ENCODE assay signal across 9 cellular contexts in the genomic region with DNA sequence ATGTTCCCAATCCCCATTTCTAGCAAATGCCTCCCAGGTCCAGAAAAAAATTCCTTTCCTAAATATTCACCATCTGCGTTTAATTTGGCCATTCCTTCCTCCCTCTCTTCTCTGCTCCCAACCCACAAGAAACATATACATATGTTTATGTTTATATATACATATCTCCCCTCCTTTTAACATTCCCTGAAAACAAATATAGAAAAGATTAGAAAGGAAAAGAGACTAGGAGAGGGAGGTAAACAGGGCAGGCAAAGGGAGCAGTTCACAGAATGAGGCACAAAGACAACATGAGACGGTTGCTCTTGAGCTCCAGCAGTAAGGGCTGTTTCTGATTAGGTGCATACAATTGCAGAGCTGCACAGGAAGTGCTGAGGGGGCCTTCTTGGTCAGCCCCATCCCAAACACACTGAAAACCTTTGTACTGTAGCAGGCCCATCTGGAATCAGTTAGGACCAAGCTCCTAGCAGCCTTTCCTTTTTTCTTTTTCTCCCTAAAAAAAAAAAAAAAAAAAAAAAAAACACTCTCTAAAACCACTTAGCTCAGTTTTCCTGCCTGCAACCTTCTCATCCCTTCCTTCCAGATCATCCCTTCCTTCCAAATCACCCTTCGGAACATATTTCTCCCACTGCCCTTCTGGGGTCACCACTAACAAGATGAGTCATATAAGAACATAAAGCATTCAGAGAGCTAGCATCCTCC. TPM values are rescaled to one million over a fixed set of nuclear protein-coding genes. Genes with fewer than 3 reads are reported as not detected.
A peak's percentile ranks its signal among the peaks of the same experiment; 100 is the strongest.
DNase-seq lines count a peak whose midpoint lies in the region; ATAC-seq and TF ChIP-seq lines count a peak whose summit lies in the region.
"Had no signal": no experiment of that assay in that cellular context is flagged by ENCODE, and none has a peak within 500 bp of the region (broad histone marks: within the 10 kb centered on the region; RNA-seq: fewer than 3 reads in every experiment).

No MANE protein-coding gene starts in this region.

- no peak for TF ChIP-seq POLR2A in esophagus squamous epithelium (IDR thresholded peaks at IDR 0.05)

- no peak for ATAC-seq in activated T-cell treated with anti-CD3 and anti-CD28 coated beads, Interleukin-2, amount 50 U/mL, for 4 hours
- ATAC-seq in activated T-cell treated with anti-CD3 and anti-CD28 coated beads, Interleukin-2, amount 50 U/mL, for 72 hours (replicated peaks in 1 of 2) = no peak

- no peak for TF ChIP-seq CTCF in esophagus squamous epithelium (IDR thresholded peaks at IDR 0.05)

- DNase-seq in COLO829 (ENCODE audit: low spot score) (peak; percentile 76), NCI-H2029 treated with DMSO at 0.1 percent for 48 hours (lab: John Stamatoyannopoulos, UW) (peak; percentile 70), esophagus squamous epithelium (lab: John Stamatoyannopoulos, UW) (no peak), D341Med (ENCODE audit: low spot score) (no peak), NCI-H146 (lab: John Stamatoyannopoulos, UW) (no peak)
- no peak for DNase-seq in activated T-cell treated with anti-CD3 and anti-CD28 coated beads, Interleukin-2, amount 50 U/mL, for 4 hours
- DNase-seq in activated T-cell treated with anti-CD3 and anti-CD28 coated beads, Interleukin-2, amount 50 U/mL, for 72 hours = no peak
- DNase-seq: kidney had no signal

- H3K27ac ChIP-seq in esophagus squamous epithelium = peak overlapping the region in 3 of 4 donors; percentile 44 to 85 (median 85)
- H3K27ac ChIP-seq in rectal smooth muscle tissue (ENCODE audit: low read depth, low read length) = peak overlapping the region; percentile 90

- no peak overlapping the region for H3K4me3 Mint-ChIP-seq in activated T-cell treated with anti-CD3 and anti-CD28 coated beads, Interleukin-2, amount 50 U/mL, for 4 hours
- no peak overlapping the region for H3K4me3 Mint-ChIP-seq in activated T-cell treated with anti-CD3 and anti-CD28 coated beads, Interleukin-2, amount 50 U/mL, for 72 hours

- H3K9ac ChIP-seq in rectal smooth muscle tissue (ENCODE audit: low read length) = no peak overlapping the region

- H3K27ac Mint-ChIP-seq in activated T-cell treated with anti-CD3 and anti-CD28 coated beads, Interleukin-2, amount 50 U/mL, for 72 hours = no peak overlapping the region

- no peaks in the 10 kb centered on the region for H3K9me3 Mint-ChIP-seq in activated T-cell treated with anti-CD3 and anti-CD28 coated beads, Interleukin-2, amount 50 U/mL, for 4 hours
- no peaks in the 10 kb centered on the region for H3K9me3 Mint-ChIP-seq in activated T-cell treated with anti-CD3 and anti-CD28 coated beads, Interleukin-2, amount 50 U/mL, for 72 hours

- H3K4me1 ChIP-seq in esophagus squamous epithelium (peaks cover 6 to 74% (median 29%) of the 10 kb centered on the region in 3 donors), rectal smooth muscle tissue (ENCODE audit: control insufficient read depth, insufficient read depth, low read length) (peaks cover 40% of the 10 kb centered on the region)

- WGBS in esophagus squamous epithelium, 2 donors = 52 to 60% methylated on average over 3 of the region's 3 CpGs

- H3K36me3 Mint-ChIP-seq in activated T-cell treated with anti-CD3 and anti-CD28 coated beads, Interleukin-2, amount 50 U/mL, for 4 hours (ENCODE audit: insufficient read depth) = no peaks in the 10 kb centered on the region
- H3K36me3 Mint-ChIP-seq in activated T-cell treated with anti-CD3 and anti-CD28 coated beads, Interleukin-2, amount 50 U/mL, for 72 hours (ENCODE audit: insufficient read depth in 2 of 2) = no peaks in the 10 kb centered on the region

- intact Hi-C loops in esophagus squamous epithelium (cut with DNase I) = no loop called here

- H3K4me3 ChIP-seq in esophagus squamous epithelium (no peak overlapping the region), rectal smooth muscle tissue (ENCODE audit: low read length) (no peak overlapping the region)

- no peaks in the 10 kb centered on the region for H3K4me1 Mint-ChIP-seq in activated T-cell treated with anti-CD3 and anti-CD28 coated beads, Interleukin-2, amount 50 U/mL, for 4 hours (ENCODE audit: low read depth)
- H3K4me1 Mint-ChIP-seq in activated T-cell treated with anti-CD3 and anti-CD28 coated beads, Interleukin-2, amount 50 U/mL, for 72 hours (ENCODE audit: low read depth) = no peaks in the 10 kb centered on the region

- no peaks in the 10 kb centered on the region for H3K27me3 ChIP-seq in esophagus squamous epithelium
- H3K27me3 ChIP-seq in rectal smooth muscle tissue (ENCODE audit: control insufficient read depth, insufficient read depth, low read length) = no peaks in the 10 kb centered on the region

- no peaks in the 10 kb centered on the region for H3K9me3 ChIP-seq in esophagus squamous epithelium

- no peaks in the 10 kb centered on the region for H3K36me3 ChIP-seq in esophagus squamous epithelium
- H3K36me3 ChIP-seq in rectal smooth muscle tissue (ENCODE audit: control insufficient read depth, insufficient read depth, low read length) = no peaks in the 10 kb centered on the region

- peaks cover 16% of the 10 kb centered on the region for H3K27me3 Mint-ChIP-seq in activated T-cell treated with anti-CD3 and anti-CD28 coated beads, Interleukin-2, amount 50 U/mL, for 4 hours (ENCODE audit: low read depth)
- H3K27me3 Mint-ChIP-seq in activated T-cell treated with anti-CD3 and anti-CD28 coated beads, Interleukin-2, amount 50 U/mL, for 72 hours (ENCODE audit: low read depth) = peaks cover 7% of the 10 kb centered on the region

RNA-seq across cellular contexts. Expression of a gene that starts 57.1 kb away (rescaled TPM):
- 10 to 100 TPM; 33.3 to 69.6 (median 46.3) TPM for total RNA-seq in esophagus squamous epithelium
- total RNA-seq in activated T-cell treated with anti-CD3 and anti-CD28 coated beads, Interleukin-2, amount 50 U/mL, for 4 hours = 1 to 10 TPM; 5.6 to 6.9 (median 6.5) TPM
- total RNA-seq in activated T-cell treated with anti-CD3 and anti-CD28 coated beads, Interleukin-2, amount 50 U/mL, for 72 hours = 1 to 10 TPM; 2.3 to 4.4 TPM

Comparison
In these comparisons a context has a peak if more than half of its experiments do, and no peak if none do; other contexts are left out.
1. DNase-seq: peak in COLO829 (single experiment) and NCI-H2029 treated with DMSO at 0.1 percent for 48 hours (single experiment); none in esophagus squamous epithelium (single experiment), activated T-cell treated with anti-CD3 and anti-CD28 coated beads, Interleukin-2, amount 50 U/mL, for 4 hours (single experiment), D341Med (single experiment), activated T-cell treated with anti-CD3 and anti-CD28 coated beads, Interleukin-2, amount 50 U/mL, for 72 hours (0 of 2) and NCI-H146 (single experiment).
2. RNA of a gene that starts 57.1 kb away (total RNA-seq): 33.3 to 69.6 TPM in esophagus squamous epithelium; 5.6 to 6.9 TPM in activated T-cell treated with anti-CD3 and anti-CD28 coated beads, Interleukin-2, amount 50 U/mL, for 4 hours and 2.3 to 4.4 TPM in activated T-cell treated with anti-CD3 and anti-CD28 coated beads, Interleukin-2, amount 50 U/mL, for 72 hours; every median in the first group is over 4 times any median in the second.